In genomic region chr1:182791464-182792179, GRCh38 we compare ENCODE assay signal across 1 cellular context.
TF ChIP-seq lines count a peak whose summit lies in the region.

No MANE protein-coding gene starts in this region.

TF ChIP-seq in K562, 482 proteins besides CTCF, POLR2A, EP300 and RAD21 (continued from another document and continues in another):
- TF ChIP-seq CHD7 (IDR thresholded peaks at IDR 0.05; ENCODE audit: low read depth, low read length) (no peak), ELF1 (tag; IDR thresholded peaks at IDR 0.05) (peak; percentile 51; the same call in 1 of the 2 replicates), ZNF780A (CRISPR knock-in tag; IDR thresholded peaks at IDR 0.05) (no peak), ZBTB7A (IDR thresholded peaks at IDR 0.05; ENCODE audit: borderline replicate concordance, control insufficient read depth, low read depth, low read length) (no peak), HDGF (IDR thresholded peaks at IDR 0.05) (no peak), RAD51 (IDR thresholded peaks at IDR 0.05; ENCODE audit: borderline replicate concordance, low read depth) (peak; percentile 27; the same call in 1 of the 2 replicates), TGIF2 (CRISPR knock-in tag; IDR thresholded peaks at IDR 0.05) (no peak), ATF3 (IDR thresholded peaks at IDR 0.05) (peak; percentile 79), ATF3 (CRISPR knock-in tag; conservative IDR thresholded peaks at IDR 0.05) (no peak), MYNN (IDR thresholded peaks at IDR 0.05) (peak; percentile 85; the same call in 1 of the 2 replicates), MYNN (CRISPR knock-in tag; IDR thresholded peaks at IDR 0.05) (no peak), ZFX (CRISPR knock-in tag; IDR thresholded peaks at IDR 0.05) (no peak), CREM (IDR thresholded peaks at IDR 0.05; ENCODE audit: low read depth) (peak; percentile 69), ZNF41 (CRISPR knock-in tag; conservative IDR thresholded peaks at IDR 0.05) (no peak), ELF2 (CRISPR knock-in tag; IDR thresholded peaks at IDR 0.05) (peak; percentile 19; the same call in 1 of the 2 replicates), YBX1 (IDR thresholded peaks at IDR 0.05) (no peak), ZNF407 (IDR thresholded peaks at IDR 0.05; ENCODE audit: low read depth) (no peak), SNIP1 (IDR thresholded peaks at IDR 0.05; ENCODE audit: low read depth) (no peak), LEF1 (IDR thresholded peaks at IDR 0.05) (peak; percentile 93), CUX1 (CRISPR knock-in tag; IDR thresholded peaks at IDR 0.05) (peak; percentile 81; the same call in 1 of the 2 replicates), OTX1 (CRISPR knock-in tag; IDR thresholded peaks at IDR 0.05) (no peak; the same call in 1 of the 2 replicates), ESRRA (IDR thresholded peaks at IDR 0.05; ENCODE audit: borderline replicate concordance, low read depth) (peak; percentile 26; the same call in 1 of the 2 replicates), DDX20 (tag; IDR thresholded peaks at IDR 0.05; ENCODE audit: low read depth) (no peak), MLLT1 (IDR thresholded peaks at IDR 0.05) (peak; percentile 77 to 89; a peak in 3 of 4 replicates), MYBL2 (IDR thresholded peaks at IDR 0.05; ENCODE audit: low read depth) (peak; percentile 79), MYBL2 (CRISPR knock-in tag; IDR thresholded peaks at IDR 0.05; ENCODE audit: borderline replicate concordance) (no peak), CEBPB (tag; IDR thresholded peaks at IDR 0.05) (no peak), ZFPM2 (CRISPR knock-in tag; IDR thresholded peaks at IDR 0.05) (no peak), RCOR1 (IDR thresholded peaks at IDR 0.05; ENCODE audit: borderline replicate concordance in 1 of 2, low read depth in 2 of 2, low read length in 2 of 2) (peak; percentile 80 to 99; a peak in 3 of 4 replicates), GABPA (tag; conservative IDR thresholded peaks at IDR 0.05; ENCODE audit: low read depth) (no peak), PML (IDR thresholded peaks at IDR 0.05; ENCODE audit: low read length) (peak; percentile 98)
